In the genomic region with DNA sequence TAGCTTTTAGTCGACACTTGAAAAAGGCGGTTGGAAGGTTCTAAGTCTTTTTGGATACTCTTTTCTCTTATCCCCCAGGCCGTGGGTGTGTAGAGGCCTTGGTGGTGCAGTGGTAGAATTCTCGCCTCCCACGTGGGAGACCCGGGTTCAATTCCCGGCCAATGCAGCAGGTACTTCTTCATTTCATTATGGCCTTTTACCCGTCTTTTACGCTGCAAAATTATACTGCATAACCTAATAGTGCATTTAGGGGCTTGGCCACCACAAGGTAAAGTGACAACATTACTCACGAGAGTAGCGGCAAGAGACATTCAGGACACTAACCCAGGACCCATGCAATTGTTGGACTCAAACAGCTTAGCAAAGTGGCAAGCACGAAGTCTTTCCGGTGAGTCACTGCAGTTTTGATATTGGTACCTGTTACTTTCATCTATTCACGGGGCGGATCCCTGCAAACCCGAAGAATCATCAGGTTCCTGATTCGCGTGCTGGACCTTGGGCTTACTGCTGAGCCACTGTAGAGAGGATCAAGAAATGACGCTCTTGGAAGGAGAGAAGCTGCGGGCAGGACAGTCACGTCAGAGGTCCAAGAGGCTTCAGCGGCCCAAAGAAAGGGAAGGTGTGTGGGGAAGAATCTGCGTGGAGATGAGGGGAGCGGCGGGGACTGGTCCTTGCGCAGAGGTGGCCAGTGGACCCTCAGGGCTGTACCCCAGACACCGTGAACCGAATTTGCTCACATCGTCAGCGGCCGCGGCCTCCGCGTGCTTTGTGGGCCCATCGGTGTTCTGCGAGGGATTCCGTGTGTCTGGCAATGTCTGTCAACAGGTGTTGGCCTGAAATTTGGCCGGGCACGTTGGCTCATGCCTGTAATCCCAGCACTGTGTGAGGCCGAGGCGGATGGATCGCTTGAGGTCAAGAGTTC, we compare ENCODE assay signal across 9 cellular contexts. TPM values are rescaled to one million over a fixed set of nuclear protein-coding genes. Genes with fewer than 3 reads are reported as not detected.
DNase-seq lines count a peak whose midpoint lies in the region; ATAC-seq, FAIRE-seq and TF ChIP-seq lines count a peak whose summit lies in the region.
"Had no signal": no experiment of that assay in that cellular context is flagged by ENCODE, and none has a peak within 500 bp of the region (broad histone marks: within the 10 kb centered on the region; RNA-seq: fewer than 3 reads in every experiment).

No MANE protein-coding gene starts in this region.

- no peak overlapping the region for H3K4me2 ChIP-seq in GM23338

- H3K27ac ChIP-seq in GM23338 (ENCODE audit: low read depth) (no peak overlapping the region), liver (ENCODE audit: low read depth in 1 of 2, low read length in 2 of 2) (no peak overlapping the region), tibial nerve (no peak overlapping the region)

- ATAC-seq in GM23338 (peak; percentile 84), HG03460 (IDR thresholded peaks at IDR 0.05; ENCODE audit: unreplicated experiment) (no peak)

- H3K27me3 ChIP-seq in GM23338 (ENCODE audit: insufficient read depth), result peaks cover 7% of the 10 kb centered on the region; the same call in 1 of the 2 replicates
- peaks cover 48% of the 10 kb centered on the region for H3K27me3 ChIP-seq in adipocyte (replicated peaks; ENCODE audit: control insufficient read depth, insufficient read depth, low read length)
- H3K27me3 ChIP-seq in liver (ENCODE audit: control insufficient read depth in 4 of 4, insufficient read depth in 4 of 4, low read length in 3 of 4), result no peaks in the 10 kb centered on the region
- H3K27me3 ChIP-seq in tibial nerve, result peaks cover 0 to 40% of the 10 kb centered on the region in 2 donors

- H2AFZ ChIP-seq in GM23338, result peak overlapping the region; percentile 44; the same call in 1 of the 2 replicates

- FAIRE-seq in RCC 7860 (lab: Jason Lieb, UNC), result no peak

- no peak overlapping the region for H3K27ac Mint-ChIP-seq in GM23338
- H3K27ac Mint-ChIP-seq: activated naive CD8-positive, alpha-beta T cell had no signal

- WGBS in liver, result 87% methylated on average over 42 of the region's 42 CpGs
- 86% methylated on average over 42 of the region's 42 CpGs for WGBS in tibial nerve, 2 donors

- no peaks in the 10 kb centered on the region for H4K20me1 ChIP-seq in GM23338 (replicated peaks; ENCODE audit: insufficient read depth)

- H3K4me1 ChIP-seq in GM23338 (ENCODE audit: insufficient read depth) (peaks cover 22% of the 10 kb centered on the region), adipocyte (ENCODE audit: control insufficient read depth, insufficient read depth, low read length) (no peaks in the 10 kb centered on the region), liver (ENCODE audit: control insufficient read depth in 4 of 4, insufficient read depth in 4 of 4, low read length in 3 of 4) (peaks cover 0 to 2% (median 0%) of the 10 kb centered on the region in 4 donors), tibial nerve (no peaks in the 10 kb centered on the region)

- no peak for TF ChIP-seq EP300 in tibial nerve (IDR thresholded peaks at IDR 0.05)

- H3K9me3 ChIP-seq in adipocyte (ENCODE audit: control insufficient read depth, low read length) (no peaks in the 10 kb centered on the region), liver (ENCODE audit: control insufficient read depth in 4 of 4, low read length in 3 of 4) (no peaks in the 10 kb centered on the region), tibial nerve (no peaks in the 10 kb centered on the region)

- H3K4me1 Mint-ChIP-seq in GM23338, result peaks cover 3% of the 10 kb centered on the region; the same call in 2 of the 3 replicates

- H3F3A ChIP-seq in GM23338 (replicated peaks; ENCODE audit: low read depth), result peaks cover 19% of the 10 kb centered on the region

- no peak overlapping the region for H3K4me3 Mint-ChIP-seq in GM23338
- H3K4me3 Mint-ChIP-seq: activated naive CD8-positive, alpha-beta T cell had no signal

- H3K9me2 ChIP-seq in GM23338 (ENCODE audit: insufficient read depth), result no peaks in the 10 kb centered on the region; the same call in 1 of the 2 replicates

- no peak for TF ChIP-seq RAD21 in liver (IDR thresholded peaks at IDR 0.05)

- H3K9me3 Mint-ChIP-seq in GM23338, result no peaks in the 10 kb centered on the region

- H3K79me2 ChIP-seq in GM23338 (replicated peaks; ENCODE audit: insufficient read depth), result no peaks in the 10 kb centered on the region

- TF ChIP-seq CTCF in GM23338 (conservative IDR thresholded peaks at IDR 0.05; ENCODE audit: low read depth in 2 of 2), result no peak
- no peak for TF ChIP-seq CTCF in liver (IDR thresholded peaks at IDR 0.05; ENCODE audit: low read depth, low read length, missing input control)
- TF ChIP-seq CTCF in tibial nerve (IDR thresholded peaks at IDR 0.05), result no peak

- H3K36me3 Mint-ChIP-seq in GM23338 (ENCODE audit: low read depth), result no peaks in the 10 kb centered on the region
- H3K36me3 Mint-ChIP-seq: activated naive CD8-positive, alpha-beta T cell had no signal

- H3K4me3 ChIP-seq in GM23338, result no peak overlapping the region
- H3K4me3 ChIP-seq in adipocyte (ENCODE audit: low read length), result no peak overlapping the region
- no peak overlapping the region for H3K4me3 ChIP-seq in liver (ENCODE audit: low read depth in 1 of 3, low read length in 3 of 3)
- no peak overlapping the region for H3K4me3 ChIP-seq in tibial nerve

- H3K27me3 Mint-ChIP-seq in GM23338 (ENCODE audit: insufficient read depth, low read depth, poor library complexity), result peaks cover 2% of the 10 kb centered on the region
- H3K27me3 Mint-ChIP-seq: activated naive CD8-positive, alpha-beta T cell had no signal

- DNase-seq in A172 (ENCODE audit: low spot score) (peak; percentile 97), GM23338 (ENCODE audit: low spot score) (peak; percentile 91), RCC 7860 (ENCODE audit: low spot score) (peak; percentile 83), adipocyte (ENCODE audit: low read depth) (peak; percentile 25), tibial nerve (ENCODE audit: low spot score in 2 of 2) (peak; percentile 17 to 18)
- no peak for DNase-seq in central memory CD4-positive, alpha-beta T cell

- H3K36me3 ChIP-seq in GM23338 (ENCODE audit: insufficient read depth), result no peaks in the 10 kb centered on the region
- no peaks in the 10 kb centered on the region for H3K36me3 ChIP-seq in adipocyte (ENCODE audit: control insufficient read depth, insufficient read depth, low read length, severe bottlenecking)
- no peaks in the 10 kb centered on the region for H3K36me3 ChIP-seq in liver (ENCODE audit: control insufficient read depth in 4 of 4, insufficient read depth in 3 of 4, low read depth in 1 of 4, low read length in 3 of 4)
- H3K36me3 ChIP-seq in tibial nerve, result no peaks in the 10 kb centered on the region

- H3K9ac ChIP-seq in adipocyte (ENCODE audit: low read length) (no peak overlapping the region), liver (ENCODE audit: low read depth in 1 of 2, low read length in 2 of 2) (no peak overlapping the region)

- no peak for TF ChIP-seq POLR2A in tibial nerve (IDR thresholded peaks at IDR 0.05)

TF ChIP-seq in GM23338, 12 proteins besides CTCF, POLR2A, EP300 and RAD21:
- peak; percentile 60; the same call in 1 of the 2 replicates for TF ChIP-seq CREB1 (CRISPR knock-in tag; IDR thresholded peaks at IDR 0.05; ENCODE audit: low read depth)
- TF ChIP-seq, protein P1, sequence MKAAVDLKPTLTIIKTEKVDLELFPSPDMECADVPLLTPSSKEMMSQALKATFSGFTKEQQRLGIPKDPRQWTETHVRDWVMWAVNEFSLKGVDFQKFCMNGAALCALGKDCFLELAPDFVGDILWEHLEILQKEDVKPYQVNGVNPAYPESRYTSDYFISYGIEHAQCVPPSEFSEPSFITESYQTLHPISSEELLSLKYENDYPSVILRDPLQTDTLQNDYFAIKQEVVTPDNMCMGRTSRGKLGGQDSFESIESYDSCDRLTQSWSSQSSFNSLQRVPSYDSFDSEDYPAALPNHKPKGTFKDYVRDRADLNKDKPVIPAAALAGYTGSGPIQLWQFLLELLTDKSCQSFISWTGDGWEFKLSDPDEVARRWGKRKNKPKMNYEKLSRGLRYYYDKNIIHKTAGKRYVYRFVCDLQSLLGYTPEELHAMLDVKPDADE (IDR thresholded peaks at IDR 0.05), result no peak
- peak; percentile 15; the same call in 1 of the 2 replicates for TF ChIP-seq ZNF114 (CRISPR knock-in tag; IDR thresholded peaks at IDR 0.05)
- no peak for TF ChIP-seq EZH2phosphoT487 (IDR thresholded peaks at IDR 0.05; ENCODE audit: unreplicated experiment)
- 0 out of 2 replicates have a peak, but pooled peaks have one; percentile 12 for TF ChIP-seq ZNF331 (CRISPR knock-in tag; IDR thresholded peaks at IDR 0.05; ENCODE audit: low read depth)

TF ChIP-seq in liver, 16 proteins besides CTCF, POLR2A, EP300 and RAD21:
- TF ChIP-seq, protein P2, sequence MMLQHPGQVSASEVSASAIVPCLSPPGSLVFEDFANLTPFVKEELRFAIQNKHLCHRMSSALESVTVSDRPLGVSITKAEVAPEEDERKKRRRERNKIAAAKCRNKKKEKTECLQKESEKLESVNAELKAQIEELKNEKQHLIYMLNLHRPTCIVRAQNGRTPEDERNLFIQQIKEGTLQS (IDR thresholded peaks at IDR 0.05), result peak; percentile 33
- TF ChIP-seq SP1 (IDR thresholded peaks at IDR 0.05), result no peak

RNA-seq across cellular contexts. Expression of a gene that starts 12.9 kb away (rescaled TPM):
- under 0.01 and 255 TPM in 2 replicates for total RNA-seq in A172 (2014; rRNA removed; shearing (Covaris generic))
- under 0.01 TPM in 1 of 2 replicates, not detected in the other for total RNA-seq in GM23338 (2014; rRNA removed; shearing (Covaris generic))
- polyA plus RNA-seq in GM23338 (2016; fragmentation: Nextera tagmentation; extraction: Ambion mirVana) (not detected in 2 replicates), liver (10 to 100 TPM in 1 of 2 donors, not detected in 1; 16.7 TPM)
- total RNA-seq in liver (under 1 TPM; under 0.01 TPM), tibial nerve (under 1 TPM; under 0.01 TPM)
